33 cellular contexts compared by ENCODE assay signal in the genomic region with DNA sequence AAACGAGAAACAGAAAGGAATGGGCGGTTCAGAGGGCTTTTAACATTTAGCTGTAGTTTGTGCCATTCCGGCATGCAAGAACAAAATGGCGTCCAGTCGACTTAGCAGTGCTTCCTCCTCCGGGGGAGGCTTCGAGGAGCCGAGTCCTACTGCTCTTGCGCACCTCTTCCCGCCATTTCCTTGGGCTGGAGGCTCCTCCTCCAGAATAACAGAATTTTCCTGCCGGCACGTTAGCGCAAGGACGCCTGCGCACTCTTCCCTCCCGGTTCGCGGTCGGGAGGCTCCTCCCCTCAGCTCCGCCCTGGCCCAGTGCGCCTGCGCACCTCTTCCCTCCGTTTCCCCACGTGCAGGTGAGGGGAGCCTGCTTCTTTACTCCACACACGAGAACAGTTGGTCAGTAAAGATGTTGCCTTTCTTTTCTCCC. TPM values are rescaled to one million over a fixed set of nuclear protein-coding genes. Genes with fewer than 3 reads are reported as not detected.
"Had no signal": no experiment of that assay in that cellular context is flagged by ENCODE, and none has a peak within 500 bp of the region (broad histone marks: within the 10 kb centered on the region; RNA-seq: fewer than 3 reads in every experiment).

No MANE protein-coding gene starts in this region.

- H2AFZ ChIP-seq: hepatocyte had no signal

- H3K4me1 Mint-ChIP-seq: natural killer cell; neural crest cell; stimulated activated naive B cell treated with anti-CD40 and anti-IgM and Interleukin-4, amounts not matched to agents 10 μg/mL and 1 μg/mL and 100 μg/mL, for 72 hours had no signal

- H3K9me3 ChIP-seq: esophagus muscularis mucosa, gastroesophageal sphincter, heart left ventricle, psoas muscle, sigmoid colon, transverse colon, upper lobe of right lung, uterus had no signal

- H3K4me3 Mint-ChIP-seq: dendritic cell treated with granulocyte-macrophage colony-stimulating factor and Interleukin-4, amounts not matched to agents 40 ng/mL and 50 ng/mL, for 4 days; natural killer cell; neural crest cell; stimulated activated naive B cell treated with anti-CD40 and anti-IgM and Interleukin-4, amounts not matched to agents 10 μg/mL and 1 μg/mL and 100 μg/mL, for 72 hours; stimulated activated naive CD8-positive, alpha-beta T cell treated with anti-CD3 and anti-CD28 coated beads, Interleukin-15, Interleukin-2, amounts not matched to agents 100 ng/mL and 50 ng/mL, for 24 hours had no signal

- H3K27me3 ChIP-seq: gastroesophageal sphincter, hepatocyte, sigmoid colon, upper lobe of right lung, uterus had no signal

- H3K4me3 ChIP-seq: esophagus muscularis mucosa, gastroesophageal sphincter, heart left ventricle, hepatocyte, psoas muscle, sigmoid colon, transverse colon, upper lobe of right lung, uterus had no signal

- H3K36me3 Mint-ChIP-seq: natural killer cell; stimulated activated naive B cell treated with anti-CD40 and anti-IgM and Interleukin-4, amounts not matched to agents 10 μg/mL and 1 μg/mL and 100 μg/mL, for 72 hours had no signal

- H3K4me2 ChIP-seq: hepatocyte had no signal

- DNase-seq: effector CD8-positive, alpha-beta T cell; foreskin keratinocyte; heart left ventricle; kidney; mesenchymal stem cell; natural killer cell; nucleus accumbens; psoas muscle; right cardiac atrium; sigmoid colon; stimulated activated CD4-positive, alpha-beta T cell treated with anti-CD3 and anti-CD28 coated beads, Interleukin-4, amount 100 ng/mL, for 4 hours; stimulated activated naive B cell treated with anti-CD40 and anti-IgM and Interleukin-4, amounts not matched to agents 10 μg/mL and 1 μg/mL and 100 μg/mL, for 72 hours; transverse colon; upper lobe of right lung; uterus had no signal

- H3K79me2 ChIP-seq: hepatocyte had no signal

- H3K9me3 Mint-ChIP-seq: dendritic cell treated with granulocyte-macrophage colony-stimulating factor and Interleukin-4, amounts not matched to agents 40 ng/mL and 50 ng/mL, for 4 days; natural killer cell; neural crest cell; stimulated activated naive B cell treated with anti-CD40 and anti-IgM and Interleukin-4, amounts not matched to agents 10 μg/mL and 1 μg/mL and 100 μg/mL, for 72 hours; stimulated activated naive CD8-positive, alpha-beta T cell treated with anti-CD3 and anti-CD28 coated beads, Interleukin-15, Interleukin-2, amounts not matched to agents 100 ng/mL and 50 ng/mL, for 24 hours had no signal

- FAIRE-seq: colon, endothelial cell of umbilical vein, kidney had no signal

- H3K36me3 ChIP-seq: esophagus muscularis mucosa, gastroesophageal sphincter, heart left ventricle, sigmoid colon, transverse colon, upper lobe of right lung, uterus had no signal

- H3K4me1 ChIP-seq: esophagus muscularis mucosa, foreskin keratinocyte, gastroesophageal sphincter, heart left ventricle, psoas muscle, sigmoid colon, transverse colon, upper lobe of right lung, uterus had no signal

- H3K27me3 Mint-ChIP-seq: dendritic cell treated with granulocyte-macrophage colony-stimulating factor and Interleukin-4, amounts not matched to agents 40 ng/mL and 50 ng/mL, for 4 days had no signal

- H3K27ac Mint-ChIP-seq: dendritic cell treated with granulocyte-macrophage colony-stimulating factor and Interleukin-4, amounts not matched to agents 40 ng/mL and 50 ng/mL, for 4 days; natural killer cell; stimulated activated naive B cell treated with anti-CD40 and anti-IgM and Interleukin-4, amounts not matched to agents 10 μg/mL and 1 μg/mL and 100 μg/mL, for 72 hours; stimulated activated naive CD8-positive, alpha-beta T cell treated with anti-CD3 and anti-CD28 coated beads, Interleukin-15, Interleukin-2, amounts not matched to agents 100 ng/mL and 50 ng/mL, for 24 hours had no signal

- H3K27ac ChIP-seq: esophagus muscularis mucosa, foreskin keratinocyte, gastroesophageal sphincter, heart left ventricle, hepatocyte, psoas muscle, sigmoid colon, transverse colon, upper lobe of right lung, uterus had no signal

- ATAC-seq: foreskin keratinocyte; gastroesophageal sphincter; heart left ventricle; left lobe of liver; natural killer cell; psoas muscle; right cardiac atrium; stimulated activated naive B cell treated with anti-CD40 and anti-IgM and Interleukin-4, amounts not matched to agents 10 μg/mL and 1 μg/mL and 100 μg/mL, for 72 hours had no signal

RNA-seq across cellular contexts. Expression of a gene that starts 1.0 kb away (rescaled TPM):
- total RNA-seq: cerebellum, endothelial cell of umbilical vein, epithelial cell of proximal tubule, esophagus muscularis mucosa, fibroblast of lung, foreskin keratinocyte, gastroesophageal sphincter, heart left ventricle, hepatocyte, kidney, left lobe of liver, liver, lung microvascular endothelial cell, myocyte, natural killer cell, neural crest cell, osteocyte, psoas muscle, renal cortical epithelial cell, right cardiac atrium, sigmoid colon, skeletal muscle tissue, transverse colon, upper lobe of right lung, uterus had no signal
- polyA plus RNA-seq: endothelial cell of umbilical vein, fibroblast of lung, foreskin keratinocyte, heart left ventricle, hepatocyte, liver, psoas muscle, right cardiac atrium, sigmoid colon had no signal
